13 cellular contexts compared by ENCODE assay signal in genomic region chr17:50976951-50977472, GRCh38.
A peak's percentile ranks its signal among the peaks of the same experiment; 100 is the strongest.
DNase-seq lines count a peak whose midpoint lies in the region; ATAC-seq and TF ChIP-seq lines count a peak whose summit lies in the region.
"Had no signal": no experiment of that assay in that cellular context is flagged by ENCODE, and none has a peak within 500 bp of the region (broad histone marks: within the 10 kb centered on the region; RNA-seq: fewer than 3 reads in every experiment).

No MANE protein-coding gene starts in this region.

- H3K27ac Mint-ChIP-seq in activated CD4-positive, alpha-beta T cell treated with anti-CD3 and anti-CD28 coated beads for 36 hours: peak overlapping the region; percentile 94
- peak overlapping the region; percentile 69 for H3K27ac Mint-ChIP-seq in activated naive CD8-positive, alpha-beta T cell
- peak overlapping the region in 2 of 3 experiments; percentile 58 to 59 for H3K27ac Mint-ChIP-seq in nephron
- H3K27ac Mint-ChIP-seq: GM23338 had no signal

- H3K9me3 Mint-ChIP-seq in activated CD4-positive, alpha-beta T cell treated with anti-CD3 and anti-CD28 coated beads for 36 hours (ENCODE audit: low read depth): no peaks in the 10 kb centered on the region
- no peaks in the 10 kb centered on the region for H3K9me3 Mint-ChIP-seq in activated naive CD8-positive, alpha-beta T cell (ENCODE audit: low read depth)
- H3K9me3 Mint-ChIP-seq in nephron: no peaks in the 10 kb centered on the region
- H3K9me3 Mint-ChIP-seq: GM23338 had no signal

- DNase-seq in activated CD4-positive, alpha-beta T cell treated with anti-CD3 and anti-CD28 coated beads for 36 hours: no peak
- DNase-seq in activated CD4-positive, alpha-beta T cell treated with anti-CD3 and anti-CD28 coated beads for 48 hours: no peak
- DNase-seq in Kasumi-1 (lab: John Stamatoyannopoulos, UW) (peak; percentile 31 to 36), putamen (ENCODE audit: low spot score) (no peak), ureter (ENCODE audit: low spot score) (no peak), NCI-H2227 treated with DMSO at 0.1 percent for 48 hours (lab: John Stamatoyannopoulos, UW) (no peak)
- DNase-seq: activated gamma-delta T cell, NCI-H1417 treated with DMSO at 0.1 percent for 48 hours, NCI-H526, trophoblast cell had no signal

- H3K36me3 Mint-ChIP-seq in activated CD4-positive, alpha-beta T cell treated with anti-CD3 and anti-CD28 coated beads for 36 hours (ENCODE audit: low read depth): peaks cover 25% of the 10 kb centered on the region
- H3K36me3 Mint-ChIP-seq in activated naive CD8-positive, alpha-beta T cell: peaks cover 21% of the 10 kb centered on the region
- H3K36me3 Mint-ChIP-seq in nephron (ENCODE audit: low read depth): peaks cover 77% of the 10 kb centered on the region

- TF ChIP-seq CTCF in nephron (IDR thresholded peaks at IDR 0.05; ENCODE audit: unreplicated experiment in 3 of 3): no peak

- CTCF ChIA-PET in activated CD4-positive, alpha-beta T cell treated with anti-CD3 and anti-CD28 coated beads for 36 hours (lab: Charles Lee): interaction anchor here (0.5 to 1.9 kb wide), 9 partner anchors 18 to 272 kb away, joined by 3 to 7 read pairs (median 4); no protein-coding TSS in a partner anchor

- ATAC-seq in activated CD4-positive, alpha-beta T cell treated with anti-CD3 and anti-CD28 coated beads for 36 hours: peak; percentile 33
- ATAC-seq: GM23338 had no signal

- no peaks in the 10 kb centered on the region for H3K27me3 Mint-ChIP-seq in activated CD4-positive, alpha-beta T cell treated with anti-CD3 and anti-CD28 coated beads for 36 hours
- no peaks in the 10 kb centered on the region for H3K27me3 Mint-ChIP-seq in activated naive CD8-positive, alpha-beta T cell
- no peaks in the 10 kb centered on the region for H3K27me3 Mint-ChIP-seq in nephron (ENCODE audit: low read depth)

- peaks cover 14% of the 10 kb centered on the region for H3K4me1 Mint-ChIP-seq in activated CD4-positive, alpha-beta T cell treated with anti-CD3 and anti-CD28 coated beads for 36 hours
- peaks cover 16% of the 10 kb centered on the region for H3K4me1 Mint-ChIP-seq in activated naive CD8-positive, alpha-beta T cell (ENCODE audit: low read depth)
- peaks cover 12% of the 10 kb centered on the region for H3K4me1 Mint-ChIP-seq in nephron
- H3K4me1 Mint-ChIP-seq: GM23338 had no signal

- H3K4me3 Mint-ChIP-seq in activated CD4-positive, alpha-beta T cell treated with anti-CD3 and anti-CD28 coated beads for 36 hours: peak overlapping the region; percentile 7
- peak overlapping the region; percentile 39 for H3K4me3 Mint-ChIP-seq in activated naive CD8-positive, alpha-beta T cell
- no peak overlapping the region for H3K4me3 Mint-ChIP-seq in nephron
- H3K4me3 Mint-ChIP-seq: GM23338 had no signal

- intact Hi-C loops in activated CD4-positive, alpha-beta T cell treated with anti-CD3 and anti-CD28 coated beads for 36 hours (cut with DNase I, micrococcal nuclease): no loop called here

- POLR2A ChIA-PET in activated CD4-positive, alpha-beta T cell treated with anti-CD3 and anti-CD28 coated beads for 36 hours (lab: Charles Lee): no interaction called here

Comparison
In these comparisons a context has a peak if more than half of its experiments do, and no peak if none do; other contexts are left out.
1. DNase-seq: peak in Kasumi-1 (2 of 2); none in activated CD4-positive, alpha-beta T cell treated with anti-CD3 and anti-CD28 coated beads for 36 hours (single experiment), activated CD4-positive, alpha-beta T cell treated with anti-CD3 and anti-CD28 coated beads for 48 hours (single experiment), putamen (single experiment), ureter (single experiment) and NCI-H2227 treated with DMSO at 0.1 percent for 48 hours (single experiment).
2. H3K4me3 Mint-ChIP-seq: peak in activated CD4-positive, alpha-beta T cell treated with anti-CD3 and anti-CD28 coated beads for 36 hours (single experiment) and activated naive CD8-positive, alpha-beta T cell (single experiment); none in nephron (0 of 3).
3. Peak in every context shown above with its lines, with median percentiles within 50 percentile points of each other: H3K27ac Mint-ChIP-seq.